Comparison of ENCODE assay signal across 10 cellular contexts in the genomic region with DNA sequence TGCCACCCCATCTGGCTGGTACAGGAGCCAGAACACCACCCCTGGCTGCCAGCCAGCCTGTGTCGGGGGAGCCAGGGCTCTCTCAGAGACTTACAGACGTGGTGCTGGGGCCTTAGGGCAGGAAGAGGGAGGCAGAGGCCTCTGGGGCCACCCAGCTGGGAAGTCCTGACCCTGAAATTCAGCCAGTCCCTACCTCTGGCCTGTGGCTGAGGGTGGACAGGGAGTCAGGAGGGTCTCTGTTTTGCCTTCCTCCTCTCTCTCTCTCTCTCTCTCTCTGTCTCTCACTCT. TPM values are rescaled to one million over a fixed set of nuclear protein-coding genes. Genes with fewer than 3 reads are reported as not detected.
DNase-seq lines count a peak whose midpoint lies in the region; ATAC-seq, FAIRE-seq and TF ChIP-seq lines count a peak whose summit lies in the region.
"Had no signal": no experiment of that assay in that cellular context is flagged by ENCODE, and none has a peak within 500 bp of the region (broad histone marks: within the 10 kb centered on the region; RNA-seq: fewer than 3 reads in every experiment).

No MANE protein-coding gene starts in this region.

- peaks cover 3% of the 10 kb centered on the region; the same call in 1 of the 2 replicates for H3F3A ChIP-seq in PC-9 (ENCODE audit: insufficient read depth, low read depth)

- H3K9me3 ChIP-seq in PC-9 (ENCODE audit: insufficient read depth, low read depth) (no peaks in the 10 kb centered on the region), right atrium auricular region (no peaks in the 10 kb centered on the region), small intestine (ENCODE audit: control insufficient read depth, low read depth) (no peaks in the 10 kb centered on the region), OCI-LY7 (ENCODE audit: low read length) (no peaks in the 10 kb centered on the region)

- no peak for ATAC-seq in HG02571 (IDR thresholded peaks at IDR 0.05; ENCODE audit: unreplicated experiment)
- ATAC-seq in HG03520 (IDR thresholded peaks at IDR 0.05; ENCODE audit: unreplicated experiment): no peak
- no peak for ATAC-seq in stimulated activated memory B cell treated with anti-CD40 and anti-IgM and Interleukin-4, amounts not matched to agents 10 μg/mL and 1 μg/mL and 100 μg/mL, for 72 hours

- H3K4me3 Mint-ChIP-seq in stimulated activated memory B cell treated with anti-CD40 and anti-IgM and Interleukin-4, amounts not matched to agents 10 μg/mL and 1 μg/mL and 100 μg/mL, for 72 hours: no peak overlapping the region

- no peak overlapping the region for H3K27ac Mint-ChIP-seq in stimulated activated memory B cell treated with anti-CD40 and anti-IgM and Interleukin-4, amounts not matched to agents 10 μg/mL and 1 μg/mL and 100 μg/mL, for 72 hours

- H3K4me3 ChIP-seq in PC-9 (no peak overlapping the region), right atrium auricular region (no peak overlapping the region), small intestine (ENCODE audit: low read depth in 1 of 2, low read length in 2 of 2) (no peak overlapping the region), OCI-LY7 (ENCODE audit: low read depth, low read length, poor library complexity, severe bottlenecking) (no peak overlapping the region)
- H3K4me3 ChIP-seq: dorsolateral prefrontal cortex had no signal

- no peak for FAIRE-seq in small intestine (lab: Jason Lieb, UNC)

- no peaks in the 10 kb centered on the region for H3K36me3 ChIP-seq in PC-9 (ENCODE audit: low read depth)
- no peaks in the 10 kb centered on the region for H3K36me3 ChIP-seq in right atrium auricular region
- no peaks in the 10 kb centered on the region for H3K36me3 ChIP-seq in small intestine (ENCODE audit: control insufficient read depth in 2 of 2, insufficient read depth in 2 of 2, low read length in 2 of 2)
- H3K36me3 ChIP-seq in OCI-LY7 (ENCODE audit: insufficient read depth, low read length): no peaks in the 10 kb centered on the region

- H3K79me2 ChIP-seq in PC-9 (ENCODE audit: low read depth) (no peaks in the 10 kb centered on the region), OCI-LY7 (ENCODE audit: insufficient read depth, low read depth, low read length) (no peaks in the 10 kb centered on the region)

- H3K9me2 ChIP-seq in PC-9 (ENCODE audit: insufficient read depth) (no peaks in the 10 kb centered on the region), OCI-LY7 (ENCODE audit: insufficient read depth, low read length) (no peaks in the 10 kb centered on the region)

- no peak overlapping the region for H2AFZ ChIP-seq in PC-9
- H2AFZ ChIP-seq in OCI-LY7 (ENCODE audit: low read length): no peak overlapping the region

- H4K20me1 ChIP-seq in PC-9 (ENCODE audit: insufficient read depth) (no peaks in the 10 kb centered on the region), OCI-LY7 (ENCODE audit: insufficient read depth, low read length) (no peaks in the 10 kb centered on the region)

- TF ChIP-seq CTCF in PC-9 (conservative IDR thresholded peaks at IDR 0.05) (no peak), right atrium auricular region (IDR thresholded peaks at IDR 0.05) (no peak), OCI-LY7 (conservative IDR thresholded peaks at IDR 0.05; ENCODE audit: low read length) (no peak)

- H3K27me3 ChIP-seq in PC-9 (ENCODE audit: insufficient read depth, low read depth): no peaks in the 10 kb centered on the region
- no peaks in the 10 kb centered on the region for H3K27me3 ChIP-seq in right atrium auricular region
- no peaks in the 10 kb centered on the region for H3K27me3 ChIP-seq in small intestine (ENCODE audit: control insufficient read depth in 2 of 2, insufficient read depth in 2 of 2, low read length in 2 of 2)

- no peaks in the 10 kb centered on the region for H3K9me3 Mint-ChIP-seq in stimulated activated memory B cell treated with anti-CD40 and anti-IgM and Interleukin-4, amounts not matched to agents 10 μg/mL and 1 μg/mL and 100 μg/mL, for 72 hours

- BruUV-seq in PC-9 (replicated peaks; lab: Mats Ljungman, UMichigan): no TSS peak
- BruUV-seq in OCI-LY7 (replicated peaks; lab: Mats Ljungman, UMichigan): no TSS peak

- H3K4me1 ChIP-seq in PC-9 (replicated peaks; ENCODE audit: insufficient read depth): peaks cover 41% of the 10 kb centered on the region
- H3K4me1 ChIP-seq in right atrium auricular region: peaks cover 0 to 68% of the 10 kb centered on the region in 2 donors
- H3K4me1 ChIP-seq in small intestine (ENCODE audit: control insufficient read depth in 2 of 2, insufficient read depth in 1 of 2, low read depth in 1 of 2, low read length in 1 of 2): peaks cover 9% of the 10 kb centered on the region in 2 donors
- H3K4me1 ChIP-seq in OCI-LY7 (ENCODE audit: insufficient read depth, low read length, poor library complexity, severe bottlenecking): no peaks in the 10 kb centered on the region

- CTCF ChIA-PET in PC-9 (lab: Charles Lee): interaction anchor here (0.9 kb wide), 1 partner anchor 52 kb away, joined by 3 read pairs; the partner anchor contains the start of gene CDON
- CTCF ChIA-PET in OCI-LY7 (lab: Charles Lee; ENCODE audit: unreplicated experiment): no interaction called here

- WGBS in small intestine, 3 donors: 0 to 30% (median 12%) methylated on average over 2 of the region's 2 CpGs

- no peaks in the 10 kb centered on the region for H3K4me1 Mint-ChIP-seq in stimulated activated memory B cell treated with anti-CD40 and anti-IgM and Interleukin-4, amounts not matched to agents 10 μg/mL and 1 μg/mL and 100 μg/mL, for 72 hours

- H3K27ac ChIP-seq in PC-9 (no peak overlapping the region), right atrium auricular region (peak overlapping the region; percentile 85 to 92), small intestine (ENCODE audit: low read depth in 1 of 2, low read length in 1 of 2) (peak overlapping the region in 1 of 2 donors; percentile 69), OCI-LY7 (ENCODE audit: low read depth, low read length, poor library complexity, severe bottlenecking) (no peak overlapping the region)

- intact Hi-C loops in PC-9 (cut with micrococcal nuclease; ENCODE audit: unreplicated experiment): loop anchor here (5.0 kb wide), 1 partner anchor 33 kb away; no protein-coding TSS in a partner anchor
- intact Hi-C loops in OCI-LY7 (cut with micrococcal nuclease; ENCODE audit: unreplicated experiment): no loop called here

- H3K36me3 Mint-ChIP-seq in stimulated activated memory B cell treated with anti-CD40 and anti-IgM and Interleukin-4, amounts not matched to agents 10 μg/mL and 1 μg/mL and 100 μg/mL, for 72 hours: no peaks in the 10 kb centered on the region

- POLR2A ChIA-PET in PC-9 (lab: Charles Lee; ENCODE audit: unreplicated experiment): no interaction called here
- POLR2A ChIA-PET in OCI-LY7 (lab: Charles Lee): no interaction called here

- H3K27me3 Mint-ChIP-seq in stimulated activated memory B cell treated with anti-CD40 and anti-IgM and Interleukin-4, amounts not matched to agents 10 μg/mL and 1 μg/mL and 100 μg/mL, for 72 hours: peaks cover 46% of the 10 kb centered on the region

- peak overlapping the region; percentile 37; the same call in 1 of the 2 replicates for H3K4me2 ChIP-seq in PC-9
- H3K4me2 ChIP-seq in OCI-LY7 (ENCODE audit: low read length): no peak overlapping the region

- DNase-seq in H4 (ENCODE audit: low spot score): peak; percentile 80
- no peak for DNase-seq in PC-9
- no peak for DNase-seq in right atrium auricular region (ENCODE audit: low spot score)
- DNase-seq in small intestine: peak; percentile 47
- no peak for DNase-seq in OCI-LY7 (ENCODE audit: low spot score)
- DNase-seq: NK-92 treated with Interleukin-12 subunit alpha and Interleukin-12 subunit beta, amount 100 ng/mL, for 24 hours had no signal

RNA-seq across cellular contexts. Expression of gene CDON, which starts 52.5 kb away (rescaled TPM):
- 10.1 and 13.4 TPM in 2 replicates for total RNA-seq in H4 (2014; rRNA removed; shearing (Covaris generic))
- 10.0 and 11.2 TPM in 2 replicates for total RNA-seq in PC-9 (2021)
- total RNA-seq in right atrium auricular region: 10 to 100 TPM; 17.6 to 21.9 TPM
- polyA plus RNA-seq in small intestine: 1 to 10 TPM in 1 of 3 donors, not detected in 2; 1.7 TPM
- 1.5 and 2.0 TPM in 2 replicates for total RNA-seq in OCI-LY7 (2014; rRNA removed; shearing (Covaris generic))
- 1.1 and 2.5 TPM in 2 replicates for total RNA-seq in OCI-LY7 (2022)

Comparison
In these comparisons a context has a peak if more than half of its experiments do, and no peak if none do; other contexts are left out.
1. DNase-seq: peak in H4 (single experiment) and small intestine (single experiment); none in PC-9 (0 of 2), right atrium auricular region (single experiment) and OCI-LY7 (single experiment).
2. H3K27ac ChIP-seq: peak in right atrium auricular region (2 of 2); none in PC-9 (single experiment) and OCI-LY7 (single experiment).